In genomic region chr6:111714403-111715270, GRCh38 we compare ENCODE assay signal across 15 cellular contexts.
DNase-seq lines count a peak whose midpoint lies in the region; ATAC-seq and FAIRE-seq lines count a peak whose summit lies in the region.
"Had no signal": no experiment of that assay in that cellular context is flagged by ENCODE, and none has a peak within 500 bp of the region (broad histone marks: within the 10 kb centered on the region; RNA-seq: fewer than 3 reads in every experiment).

No MANE protein-coding gene starts in this region.

- H3K9me3 ChIP-seq in effector memory CD4-positive, alpha-beta T cell (ENCODE audit: control insufficient read depth, low read length) = no peaks in the 10 kb centered on the region
- H3K9me3 ChIP-seq: heart right ventricle had no signal

- no peak for DNase-seq in activated naive CD4-positive, alpha-beta T cell treated with anti-CD3 and anti-CD28 coated beads for 36 hours
- no peak for DNase-seq in activated naive CD4-positive, alpha-beta T cell treated with anti-CD3 and anti-CD28 coated beads, Interleukin-2, amount 50 U/mL, for 16 hours
- DNase-seq in activated CD4-positive, alpha-beta memory T cell treated with anti-CD3 and anti-CD28 coated beads for 36 hours = no peak
- no peak for DNase-seq in effector memory CD4-positive, alpha-beta T cell
- DNase-seq in stimulated activated naive CD8-positive, alpha-beta T cell treated with anti-CD3 and anti-CD28 coated beads, Interleukin-15, amount 100 ng/mL, for 72 hours = no peak
- DNase-seq in A172 (ENCODE audit: low spot score) (no peak), NCI-H2081 (lab: John Stamatoyannopoulos, UW) (no peak), urothelium cell line (ENCODE audit: low spot score) (no peak)
- DNase-seq: heart right ventricle, HFFc6, kidney, mesenchymal stem cell, NCI-H1694, retina, RPMI8226 had no signal

- CTCF ChIA-PET in activated naive CD4-positive, alpha-beta T cell treated with anti-CD3 and anti-CD28 coated beads for 36 hours (lab: Charles Lee) = interaction anchor here (0.8 to 2.7 kb wide), 3 partner anchors 8 to 97 kb away, joined by 3 to 9 read pairs (median 3); no protein-coding TSS in a partner anchor
- CTCF ChIA-PET in activated CD4-positive, alpha-beta memory T cell treated with anti-CD3 and anti-CD28 coated beads for 36 hours (lab: Charles Lee) = interaction anchor here (0.7 to 1.0 kb wide), 3 partner anchors 8 to 329 kb away, joined by 3 read pairs; no protein-coding TSS in a partner anchor

- POLR2A ChIA-PET in activated CD4-positive, alpha-beta memory T cell treated with anti-CD3 and anti-CD28 coated beads for 36 hours (lab: Charles Lee) = interaction anchor here (0.6 to 1.1 kb wide), 3 partner anchors 18 to 159 kb away, joined by 3 read pairs; partner anchors contain the start of gene FYN

- no peaks in the 10 kb centered on the region for H3K27me3 Mint-ChIP-seq in activated naive CD4-positive, alpha-beta T cell treated with anti-CD3 and anti-CD28 coated beads for 36 hours (ENCODE audit: low read depth)
- H3K27me3 Mint-ChIP-seq in activated CD4-positive, alpha-beta memory T cell treated with anti-CD3 and anti-CD28 coated beads for 36 hours = no peaks in the 10 kb centered on the region
- H3K27me3 Mint-ChIP-seq in stimulated activated naive CD8-positive, alpha-beta T cell treated with anti-CD3 and anti-CD28 coated beads, Interleukin-15, amount 100 ng/mL, for 72 hours = no peaks in the 10 kb centered on the region

- H3K36me3 Mint-ChIP-seq in activated naive CD4-positive, alpha-beta T cell treated with anti-CD3 and anti-CD28 coated beads for 36 hours (ENCODE audit: low read depth) = peaks cover 49% of the 10 kb centered on the region
- H3K36me3 Mint-ChIP-seq in activated CD4-positive, alpha-beta memory T cell treated with anti-CD3 and anti-CD28 coated beads for 36 hours = peaks cover 61% of the 10 kb centered on the region

- H3K27ac ChIP-seq in effector memory CD4-positive, alpha-beta T cell (ENCODE audit: insufficient read depth, low read length, poor library complexity, severe bottlenecking) = peak overlapping the region; percentile 19

- peak overlapping the region; percentile 85 for H3K27ac Mint-ChIP-seq in activated naive CD4-positive, alpha-beta T cell treated with anti-CD3 and anti-CD28 coated beads for 36 hours
- peak overlapping the region; percentile 86 for H3K27ac Mint-ChIP-seq in activated CD4-positive, alpha-beta memory T cell treated with anti-CD3 and anti-CD28 coated beads for 36 hours
- H3K27ac Mint-ChIP-seq in stimulated activated naive CD8-positive, alpha-beta T cell treated with anti-CD3 and anti-CD28 coated beads, Interleukin-15, amount 100 ng/mL, for 72 hours = peak overlapping the region; percentile 47 to 81
- H3K27ac Mint-ChIP-seq: HFFc6 had no signal

- H3K4me1 Mint-ChIP-seq in activated naive CD4-positive, alpha-beta T cell treated with anti-CD3 and anti-CD28 coated beads for 36 hours (ENCODE audit: low read depth) = peaks cover 86% of the 10 kb centered on the region
- peaks cover 90% of the 10 kb centered on the region for H3K4me1 Mint-ChIP-seq in activated CD4-positive, alpha-beta memory T cell treated with anti-CD3 and anti-CD28 coated beads for 36 hours (ENCODE audit: low read depth)
- H3K4me1 Mint-ChIP-seq in stimulated activated naive CD8-positive, alpha-beta T cell treated with anti-CD3 and anti-CD28 coated beads, Interleukin-15, amount 100 ng/mL, for 72 hours = peaks cover 97% of the 10 kb centered on the region

- peaks cover 34% of the 10 kb centered on the region for H3K4me1 ChIP-seq in effector memory CD4-positive, alpha-beta T cell (ENCODE audit: control insufficient read depth, insufficient read depth, low read length, poor library complexity, severe bottlenecking)

- no peaks in the 10 kb centered on the region for H3K9me3 Mint-ChIP-seq in activated naive CD4-positive, alpha-beta T cell treated with anti-CD3 and anti-CD28 coated beads for 36 hours
- H3K9me3 Mint-ChIP-seq in activated CD4-positive, alpha-beta memory T cell treated with anti-CD3 and anti-CD28 coated beads for 36 hours = no peaks in the 10 kb centered on the region
- no peaks in the 10 kb centered on the region for H3K9me3 Mint-ChIP-seq in stimulated activated naive CD8-positive, alpha-beta T cell treated with anti-CD3 and anti-CD28 coated beads, Interleukin-15, amount 100 ng/mL, for 72 hours
- H3K9me3 Mint-ChIP-seq: HFFc6 had no signal

- peak; percentile 46 for ATAC-seq in stimulated activated naive CD8-positive, alpha-beta T cell treated with anti-CD3 and anti-CD28 coated beads, Interleukin-15, amount 100 ng/mL, for 72 hours
- ATAC-seq: heart right ventricle had no signal

- no peaks in the 10 kb centered on the region for H3K27me3 ChIP-seq in effector memory CD4-positive, alpha-beta T cell (replicated peaks; ENCODE audit: control insufficient read depth, insufficient read depth, low read length, poor library complexity, severe bottlenecking)
- H3K27me3 ChIP-seq: heart right ventricle had no signal

- H3K4me3 ChIP-seq in effector memory CD4-positive, alpha-beta T cell (ENCODE audit: insufficient read depth, low read depth, low read length, poor library complexity, severe bottlenecking) = no peak overlapping the region
- H3K4me3 ChIP-seq: heart right ventricle had no signal

- intact Hi-C loops in activated naive CD4-positive, alpha-beta T cell treated with anti-CD3 and anti-CD28 coated beads for 36 hours (cut with micrococcal nuclease) = loop anchor here (1.0 kb wide), 1 partner anchor 159 kb away; the partner anchor contains the start of gene FYN
- intact Hi-C loops in activated CD4-positive, alpha-beta memory T cell treated with anti-CD3 and anti-CD28 coated beads for 36 hours (cut with micrococcal nuclease) = loop anchor here (1.0 kb wide), 2 partner anchors 46 to 279 kb away; no protein-coding TSS in a partner anchor

- H3K36me3 ChIP-seq in effector memory CD4-positive, alpha-beta T cell (ENCODE audit: control insufficient read depth, insufficient read depth, low read length) = peaks cover 41% of the 10 kb centered on the region

- H3K4me3 Mint-ChIP-seq in activated naive CD4-positive, alpha-beta T cell treated with anti-CD3 and anti-CD28 coated beads for 36 hours = no peak overlapping the region
- H3K4me3 Mint-ChIP-seq in activated CD4-positive, alpha-beta memory T cell treated with anti-CD3 and anti-CD28 coated beads for 36 hours = peak overlapping the region; percentile 7
- H3K4me3 Mint-ChIP-seq in stimulated activated naive CD8-positive, alpha-beta T cell treated with anti-CD3 and anti-CD28 coated beads, Interleukin-15, amount 100 ng/mL, for 72 hours = no peak overlapping the region
- H3K4me3 Mint-ChIP-seq: HFFc6 had no signal

- FAIRE-seq in urothelium cell line (lab: Jason Lieb, UNC) = no peak
- FAIRE-seq: kidney had no signal
